Comparison of ENCODE assay signal across 1 cellular context in the genomic region with DNA sequence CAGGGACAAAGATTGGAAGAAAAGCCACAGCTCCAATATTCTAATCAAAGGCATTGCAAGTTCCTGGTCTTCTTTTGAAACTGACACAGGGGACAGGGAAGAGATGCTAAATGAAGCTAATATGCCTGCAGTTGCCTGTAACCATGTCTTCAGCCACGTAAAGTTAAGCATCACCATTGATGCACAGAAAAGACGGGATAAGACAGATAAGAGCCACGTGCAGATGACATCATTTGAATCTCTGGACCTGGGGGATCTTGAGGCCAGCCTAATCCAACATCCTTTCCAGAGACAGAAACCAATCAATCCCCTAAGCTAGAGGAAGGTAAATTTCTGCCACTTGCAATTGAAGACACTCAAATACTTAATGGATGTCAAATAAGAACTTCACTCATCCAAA.
TF ChIP-seq lines count a peak whose summit lies in the region.

No MANE protein-coding gene starts in this region.

TF ChIP-seq in K562, 482 proteins besides CTCF, POLR2A, EP300 and RAD21 (continued from another document):
- TF ChIP-seq, protein P1, sequence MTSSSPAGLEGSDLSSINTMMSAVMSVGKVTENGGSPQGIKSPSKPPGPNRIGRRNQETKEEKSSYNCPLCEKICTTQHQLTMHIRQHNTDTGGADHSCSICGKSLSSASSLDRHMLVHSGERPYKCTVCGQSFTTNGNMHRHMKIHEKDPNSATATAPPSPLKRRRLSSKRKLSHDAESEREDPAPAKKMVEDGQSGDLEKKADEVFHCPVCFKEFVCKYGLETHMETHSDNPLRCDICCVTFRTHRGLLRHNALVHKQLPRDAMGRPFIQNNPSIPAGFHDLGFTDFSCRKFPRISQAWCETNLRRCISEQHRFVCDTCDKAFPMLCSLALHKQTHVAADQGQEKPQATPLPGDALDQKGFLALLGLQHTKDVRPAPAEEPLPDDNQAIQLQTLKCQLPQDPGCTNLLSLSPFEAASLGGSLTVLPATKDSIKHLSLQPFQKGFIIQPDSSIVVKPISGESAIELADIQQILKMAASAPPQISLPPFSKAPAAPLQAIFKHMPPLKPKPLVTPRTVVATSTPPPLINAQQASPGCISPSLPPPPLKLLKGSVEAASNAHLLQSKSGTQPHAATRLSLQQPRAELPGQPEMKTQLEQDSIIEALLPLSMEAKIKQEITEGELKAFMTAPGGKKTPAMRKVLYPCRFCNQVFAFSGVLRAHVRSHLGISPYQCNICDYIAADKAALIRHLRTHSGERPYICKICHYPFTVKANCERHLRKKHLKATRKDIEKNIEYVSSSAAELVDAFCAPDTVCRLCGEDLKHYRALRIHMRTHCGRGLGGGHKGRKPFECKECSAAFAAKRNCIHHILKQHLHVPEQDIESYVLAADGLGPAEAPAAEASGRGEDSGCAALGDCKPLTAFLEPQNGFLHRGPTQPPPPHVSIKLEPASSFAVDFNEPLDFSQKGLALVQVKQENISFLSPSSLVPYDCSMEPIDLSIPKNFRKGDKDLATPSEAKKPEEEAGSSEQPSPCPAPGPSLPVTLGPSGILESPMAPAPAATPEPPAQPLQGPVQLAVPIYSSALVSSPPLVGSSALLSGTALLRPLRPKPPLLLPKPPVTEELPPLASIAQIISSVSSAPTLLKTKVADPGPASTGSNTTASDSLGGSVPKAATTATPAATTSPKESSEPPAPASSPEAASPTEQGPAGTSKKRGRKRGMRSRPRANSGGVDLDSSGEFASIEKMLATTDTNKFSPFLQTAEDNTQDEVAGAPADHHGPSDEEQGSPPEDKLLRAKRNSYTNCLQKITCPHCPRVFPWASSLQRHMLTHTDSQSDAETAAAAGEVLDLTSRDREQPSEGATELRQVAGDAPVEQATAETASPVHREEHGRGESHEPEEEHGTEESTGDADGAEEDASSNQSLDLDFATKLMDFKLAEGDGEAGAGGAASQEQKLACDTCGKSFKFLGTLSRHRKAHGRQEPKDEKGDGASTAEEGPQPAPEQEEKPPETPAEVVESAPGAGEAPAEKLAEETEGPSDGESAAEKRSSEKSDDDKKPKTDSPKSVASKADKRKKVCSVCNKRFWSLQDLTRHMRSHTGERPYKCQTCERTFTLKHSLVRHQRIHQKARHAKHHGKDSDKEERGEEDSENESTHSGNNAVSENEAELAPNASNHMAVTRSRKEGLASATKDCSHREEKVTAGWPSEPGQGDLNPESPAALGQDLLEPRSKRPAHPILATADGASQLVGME (CRISPR knock-in tag; IDR thresholded peaks at IDR 0.05) = no peak
- TF ChIP-seq, protein P2, sequence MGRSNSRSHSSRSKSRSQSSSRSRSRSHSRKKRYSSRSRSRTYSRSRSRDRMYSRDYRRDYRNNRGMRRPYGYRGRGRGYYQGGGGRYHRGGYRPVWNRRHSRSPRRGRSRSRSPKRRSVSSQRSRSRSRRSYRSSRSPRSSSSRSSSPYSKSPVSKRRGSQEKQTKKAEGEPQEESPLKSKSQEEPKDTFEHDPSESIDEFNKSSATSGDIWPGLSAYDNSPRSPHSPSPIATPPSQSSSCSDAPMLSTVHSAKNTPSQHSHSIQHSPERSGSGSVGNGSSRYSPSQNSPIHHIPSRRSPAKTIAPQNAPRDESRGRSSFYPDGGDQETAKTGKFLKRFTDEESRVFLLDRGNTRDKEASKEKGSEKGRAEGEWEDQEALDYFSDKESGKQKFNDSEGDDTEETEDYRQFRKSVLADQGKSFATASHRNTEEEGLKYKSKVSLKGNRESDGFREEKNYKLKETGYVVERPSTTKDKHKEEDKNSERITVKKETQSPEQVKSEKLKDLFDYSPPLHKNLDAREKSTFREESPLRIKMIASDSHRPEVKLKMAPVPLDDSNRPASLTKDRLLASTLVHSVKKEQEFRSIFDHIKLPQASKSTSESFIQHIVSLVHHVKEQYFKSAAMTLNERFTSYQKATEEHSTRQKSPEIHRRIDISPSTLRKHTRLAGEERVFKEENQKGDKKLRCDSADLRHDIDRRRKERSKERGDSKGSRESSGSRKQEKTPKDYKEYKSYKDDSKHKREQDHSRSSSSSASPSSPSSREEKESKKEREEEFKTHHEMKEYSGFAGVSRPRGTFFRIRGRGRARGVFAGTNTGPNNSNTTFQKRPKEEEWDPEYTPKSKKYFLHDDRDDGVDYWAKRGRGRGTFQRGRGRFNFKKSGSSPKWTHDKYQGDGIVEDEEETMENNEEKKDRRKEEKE (IDR thresholded peaks at IDR 0.05; ENCODE audit: borderline replicate concordance in 1 of 2, control insufficient read depth in 1 of 2, low read depth in 2 of 2, low read length in 1 of 2) = no peak
- TF ChIP-seq NBN (IDR thresholded peaks at IDR 0.05; ENCODE audit: low read depth) (no peak), FOXJ2 (tag; IDR thresholded peaks at IDR 0.05) (no peak), ZKSCAN8 (CRISPR knock-in tag; IDR thresholded peaks at IDR 0.05) (no peak), LARP7 (IDR thresholded peaks at IDR 0.05) (no peak), CCNT2 (IDR thresholded peaks at IDR 0.05; ENCODE audit: borderline replicate concordance, extremely low read depth, insufficient read length, low read depth, low read length) (no peak), ZNF79 (CRISPR knock-in tag; IDR thresholded peaks at IDR 0.05; ENCODE audit: low read depth) (no peak), SMARCA4 (IDR thresholded peaks at IDR 0.05) (no peak), ZNF316 (IDR thresholded peaks at IDR 0.05) (no peak), ZNF707 (CRISPR knock-in tag; conservative IDR thresholded peaks at IDR 0.05) (no peak), HNRNPUL1 (IDR thresholded peaks at IDR 0.05; ENCODE audit: low read length) (no peak), TAF15 (IDR thresholded peaks at IDR 0.05; ENCODE audit: low read depth, low read length) (no peak), POLR2AphosphoS5 (IDR thresholded peaks at IDR 0.05; ENCODE audit: control insufficient read depth, insufficient read depth, low read depth, low read length) (no peak), SNIP1 (IDR thresholded peaks at IDR 0.05; ENCODE audit: low read depth) (no peak), ZNF77 (CRISPR knock-in tag; IDR thresholded peaks at IDR 0.05) (no peak), ELF1 (tag; IDR thresholded peaks at IDR 0.05) (no peak), JUN (IDR thresholded peaks at IDR 0.05; ENCODE audit: borderline replicate concordance, low read depth, low read length) (peak; percentile 46; the same call in 1 of the 2 replicates), JUN (CRISPR knock-in tag; IDR thresholded peaks at IDR 0.05; ENCODE audit: borderline replicate concordance) (no peak), ARID1B (IDR thresholded peaks at IDR 0.05) (no peak), ZNF121 (CRISPR knock-in tag; conservative IDR thresholded peaks at IDR 0.05) (no peak), PHF20 (IDR thresholded peaks at IDR 0.05; ENCODE audit: partially characterized antibody) (no peak), SAFB2 (IDR thresholded peaks at IDR 0.05; ENCODE audit: borderline replicate concordance, low read depth, low read length, severe bottlenecking) (no peak)
- TF ChIP-seq, protein P3, sequence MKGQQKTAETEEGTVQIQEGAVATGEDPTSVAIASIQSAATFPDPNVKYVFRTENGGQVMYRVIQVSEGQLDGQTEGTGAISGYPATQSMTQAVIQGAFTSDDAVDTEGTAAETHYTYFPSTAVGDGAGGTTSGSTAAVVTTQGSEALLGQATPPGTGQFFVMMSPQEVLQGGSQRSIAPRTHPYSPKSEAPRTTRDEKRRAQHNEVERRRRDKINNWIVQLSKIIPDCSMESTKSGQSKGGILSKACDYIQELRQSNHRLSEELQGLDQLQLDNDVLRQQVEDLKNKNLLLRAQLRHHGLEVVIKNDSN (CRISPR knock-in tag; IDR thresholded peaks at IDR 0.05) = no peak
- TF ChIP-seq, protein P4, sequence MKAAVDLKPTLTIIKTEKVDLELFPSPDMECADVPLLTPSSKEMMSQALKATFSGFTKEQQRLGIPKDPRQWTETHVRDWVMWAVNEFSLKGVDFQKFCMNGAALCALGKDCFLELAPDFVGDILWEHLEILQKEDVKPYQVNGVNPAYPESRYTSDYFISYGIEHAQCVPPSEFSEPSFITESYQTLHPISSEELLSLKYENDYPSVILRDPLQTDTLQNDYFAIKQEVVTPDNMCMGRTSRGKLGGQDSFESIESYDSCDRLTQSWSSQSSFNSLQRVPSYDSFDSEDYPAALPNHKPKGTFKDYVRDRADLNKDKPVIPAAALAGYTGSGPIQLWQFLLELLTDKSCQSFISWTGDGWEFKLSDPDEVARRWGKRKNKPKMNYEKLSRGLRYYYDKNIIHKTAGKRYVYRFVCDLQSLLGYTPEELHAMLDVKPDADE (conservative IDR thresholded peaks at IDR 0.05; ENCODE audit: control insufficient read depth, low read depth, low read length) = no peak
- TF ChIP-seq, protein P5, sequence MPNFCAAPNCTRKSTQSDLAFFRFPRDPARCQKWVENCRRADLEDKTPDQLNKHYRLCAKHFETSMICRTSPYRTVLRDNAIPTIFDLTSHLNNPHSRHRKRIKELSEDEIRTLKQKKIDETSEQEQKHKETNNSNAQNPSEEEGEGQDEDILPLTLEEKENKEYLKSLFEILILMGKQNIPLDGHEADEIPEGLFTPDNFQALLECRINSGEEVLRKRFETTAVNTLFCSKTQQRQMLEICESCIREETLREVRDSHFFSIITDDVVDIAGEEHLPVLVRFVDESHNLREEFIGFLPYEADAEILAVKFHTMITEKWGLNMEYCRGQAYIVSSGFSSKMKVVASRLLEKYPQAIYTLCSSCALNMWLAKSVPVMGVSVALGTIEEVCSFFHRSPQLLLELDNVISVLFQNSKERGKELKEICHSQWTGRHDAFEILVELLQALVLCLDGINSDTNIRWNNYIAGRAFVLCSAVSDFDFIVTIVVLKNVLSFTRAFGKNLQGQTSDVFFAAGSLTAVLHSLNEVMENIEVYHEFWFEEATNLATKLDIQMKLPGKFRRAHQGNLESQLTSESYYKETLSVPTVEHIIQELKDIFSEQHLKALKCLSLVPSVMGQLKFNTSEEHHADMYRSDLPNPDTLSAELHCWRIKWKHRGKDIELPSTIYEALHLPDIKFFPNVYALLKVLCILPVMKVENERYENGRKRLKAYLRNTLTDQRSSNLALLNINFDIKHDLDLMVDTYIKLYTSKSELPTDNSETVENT (CRISPR knock-in tag; IDR thresholded peaks at IDR 0.05) = no peak
- TF ChIP-seq, protein P6, sequence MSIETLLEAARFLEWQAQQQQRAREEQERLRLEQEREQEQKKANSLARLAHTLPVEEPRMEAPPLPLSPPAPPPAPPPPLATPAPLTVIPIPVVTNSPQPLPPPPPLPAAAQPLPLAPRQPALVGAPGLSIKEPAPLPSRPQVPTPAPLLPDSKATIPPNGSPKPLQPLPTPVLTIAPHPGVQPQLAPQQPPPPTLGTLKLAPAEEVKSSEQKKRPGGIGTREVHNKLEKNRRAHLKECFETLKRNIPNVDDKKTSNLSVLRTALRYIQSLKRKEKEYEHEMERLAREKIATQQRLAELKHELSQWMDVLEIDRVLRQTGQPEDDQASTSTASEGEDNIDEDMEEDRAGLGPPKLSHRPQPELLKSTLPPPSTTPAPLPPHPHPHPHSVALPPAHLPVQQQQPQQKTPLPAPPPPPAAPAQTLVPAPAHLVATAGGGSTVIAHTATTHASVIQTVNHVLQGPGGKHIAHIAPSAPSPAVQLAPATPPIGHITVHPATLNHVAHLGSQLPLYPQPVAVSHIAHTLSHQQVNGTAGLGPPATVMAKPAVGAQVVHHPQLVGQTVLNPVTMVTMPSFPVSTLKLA (conservative IDR thresholded peaks at IDR 0.05) = 0 out of 4 replicates have a peak, but pooled peaks of 1 of the 2 experiments have one; percentile 28
